In genomic region chr11:11520231-11521015, GRCh38 we compare ENCODE assay signal across 30 cellular contexts.
DNase-seq lines count a peak whose midpoint lies in the region; ATAC-seq, FAIRE-seq and TF ChIP-seq lines count a peak whose summit lies in the region.
"Had no signal": no experiment of that assay in that cellular context is flagged by ENCODE, and none has a peak within 500 bp of the region (broad histone marks: within the 10 kb centered on the region; RNA-seq: fewer than 3 reads in every experiment).

No MANE protein-coding gene starts in this region.

- in situ Hi-C loops in gastrocnemius medialis (cut with MboI; ENCODE audit: low sequenced_read_pairs in 4 of 4), result no loop called here

- FAIRE-seq in H54 (lab: Jason Lieb, UNC), result no peak
- FAIRE-seq: A204.1, colon, GM12878 had no signal

- no peak for DNase-seq in heart left ventricle
- no peak for DNase-seq in left ventricle myocardium inferior
- no peak for DNase-seq in RWPE2 (ENCODE audit: low spot score)
- DNase-seq in iPS-NIHi11 (ENCODE audit: low spot score), result peak; percentile 25
- no peak for DNase-seq in gastrocnemius medialis
- no peak for DNase-seq in activated CD4-positive, alpha-beta T cell treated with anti-CD3 and anti-CD28 coated beads for 1 hour
- no peak for DNase-seq in H54 (ENCODE audit: insufficient read length, low spot score)
- DNase-seq: activated CD4-positive, alpha-beta memory T cell treated with anti-CD3 and anti-CD28 coated beads for 36 hours; activated gamma-delta T cell treated with Interleukin-2 at 50 U/mL for 16 hours; activated T-cell treated with anti-CD3 and anti-CD28 coated beads for 4 hours; AML-193; brain microvascular endothelial cell; DMS79; effector memory CD4-positive, alpha-beta T cell; esophagus squamous epithelium; NCI-H1092; NCI-H187; NCI-H526; nucleus accumbens; spleen; stimulated activated CD4-positive, alpha-beta T cell treated with anti-CD3 and anti-CD28 coated beads, Interleukin-4, amount 100 ng/mL, for 1 hour; stimulated activated naive B cell treated with anti-CD40 and anti-IgM and Interleukin-4, amounts not matched to agents 10 μg/mL and 1 μg/mL and 100 μg/mL, for 72 hours; testis; uterus had no signal

- TF ChIP-seq CTCF in heart left ventricle (IDR thresholded peaks at IDR 0.05) (no peak), left ventricle myocardium inferior (IDR thresholded peaks at IDR 0.05; ENCODE audit: borderline replicate concordance) (no peak), RWPE2 (IDR thresholded peaks at IDR 0.05; ENCODE audit: poor library complexity, severe bottlenecking) (no peak), gastrocnemius medialis (IDR thresholded peaks at IDR 0.05 in 4 of 5, conservative IDR thresholded peaks at IDR 0.05 in 1 of 5) (no peak)

- H3K27ac ChIP-seq in heart left ventricle (peak overlapping the region in 1 of 12 donors; percentile 29), left ventricle myocardium inferior (replicated peaks) (no peak overlapping the region), RWPE2 (ENCODE audit: poor library complexity, severe bottlenecking) (no peak overlapping the region), gastrocnemius medialis (peak overlapping the region; percentile 54 to 78 (median 70))
- H3K27ac ChIP-seq: brain microvascular endothelial cell, esophagus squamous epithelium, gastroesophageal sphincter, spleen, testis, uterus had no signal

- no peaks in the 10 kb centered on the region for H3K9me3 ChIP-seq in heart left ventricle
- no peaks in the 10 kb centered on the region for H3K9me3 ChIP-seq in left ventricle myocardium inferior (replicated peaks)
- H3K9me3 ChIP-seq in RWPE2 (ENCODE audit: severe bottlenecking), result no peaks in the 10 kb centered on the region
- H3K9me3 ChIP-seq in gastrocnemius medialis, result no peaks in the 10 kb centered on the region
- H3K9me3 ChIP-seq: esophagus squamous epithelium, gastroesophageal sphincter, spleen, testis, uterus had no signal

- peak in 3 of 4 donors; percentile 20 to 27 (median 21) for ATAC-seq in heart left ventricle
- ATAC-seq in RWPE2 (ENCODE audit: low read depth), result 0 out of 3 replicates have a peak, but pooled peaks have one; percentile 46
- ATAC-seq in gastrocnemius medialis, result no peak
- no peak for ATAC-seq in HG03439 (IDR thresholded peaks at IDR 0.05; ENCODE audit: unreplicated experiment)
- ATAC-seq: gastroesophageal sphincter; GM12878; SK-N-SH treated with all-trans-retinoic acid at 6 μM for 48 hours; stimulated activated naive B cell treated with anti-CD40 and anti-IgM and Interleukin-4, amounts not matched to agents 10 μg/mL and 1 μg/mL and 100 μg/mL, for 72 hours had no signal

- H3K27me3 ChIP-seq in heart left ventricle (no peaks in the 10 kb centered on the region), left ventricle myocardium inferior (ENCODE audit: low read depth) (no peaks in the 10 kb centered on the region), RWPE2 (ENCODE audit: insufficient read depth, poor library complexity, severe bottlenecking) (no peaks in the 10 kb centered on the region), gastrocnemius medialis (no peaks in the 10 kb centered on the region)
- H3K27me3 ChIP-seq: brain microvascular endothelial cell, esophagus squamous epithelium, gastroesophageal sphincter, spleen, testis, uterus had no signal

- intact Hi-C loops in heart left ventricle (cut with DNase I) (loop anchor here in 1 of 10 donors (10.0 kb wide), 1 partner anchor 106 kb away; no protein-coding TSS in a partner anchor), left ventricle myocardium inferior (cut with micrococcal nuclease) (no loop called here), gastrocnemius medialis (cut with DNase I; ENCODE audit: low total_unique reads) (no loop called here)

- H3K4me3 ChIP-seq in heart left ventricle (no peak overlapping the region), left ventricle myocardium inferior (no peak overlapping the region), RWPE2 (ENCODE audit: severe bottlenecking) (no peak overlapping the region), gastrocnemius medialis (no peak overlapping the region)
- H3K4me3 ChIP-seq: esophagus squamous epithelium, gastroesophageal sphincter, GM12878, spleen, testis, uterus had no signal

- H3K36me3 ChIP-seq in heart left ventricle (no peaks in the 10 kb centered on the region), left ventricle myocardium inferior (no peaks in the 10 kb centered on the region), RWPE2 (ENCODE audit: low read depth) (no peaks in the 10 kb centered on the region), gastrocnemius medialis (no peaks in the 10 kb centered on the region)
- H3K36me3 ChIP-seq: brain microvascular endothelial cell, esophagus squamous epithelium, gastroesophageal sphincter, spleen, uterus had no signal

- TF ChIP-seq POLR2A in heart left ventricle (IDR thresholded peaks at IDR 0.05), result no peak
- no peak for TF ChIP-seq POLR2A in gastrocnemius medialis (IDR thresholded peaks at IDR 0.05)
- TF ChIP-seq POLR2A in H54 (IDR thresholded peaks at IDR 0.05; ENCODE audit: low read depth, low read length), result no peak

- H3K4me1 ChIP-seq in heart left ventricle, result peaks cover 0 to 69% (median 18%) of the 10 kb centered on the region in 12 donors
- peaks cover 63% of the 10 kb centered on the region for H3K4me1 ChIP-seq in left ventricle myocardium inferior
- H3K4me1 ChIP-seq in RWPE2 (ENCODE audit: insufficient read depth, poor library complexity, severe bottlenecking), result no peaks in the 10 kb centered on the region
- peaks cover 22 to 46% of the 10 kb centered on the region in 2 donors for H3K4me1 ChIP-seq in gastrocnemius medialis
- H3K4me1 ChIP-seq: uterus had no signal

- WGBS in heart left ventricle, 4 donors, result 71 to 76% (median 75%) methylated on average over 11 to 14 of the region's 14 CpGs

Comparison
In these comparisons a context has a peak if more than half of its experiments do, and no peak if none do; other contexts are left out.
1. ATAC-seq: peak in heart left ventricle (3 of 4) and RWPE2 (single experiment); none in gastrocnemius medialis (0 of 2) and HG03439 (single experiment).
2. H3K27ac ChIP-seq: peak in gastrocnemius medialis (4 of 4); none in left ventricle myocardium inferior (single experiment) and RWPE2 (single experiment).